Comparison of ENCODE assay signal across 21 cellular contexts in the genomic region with DNA sequence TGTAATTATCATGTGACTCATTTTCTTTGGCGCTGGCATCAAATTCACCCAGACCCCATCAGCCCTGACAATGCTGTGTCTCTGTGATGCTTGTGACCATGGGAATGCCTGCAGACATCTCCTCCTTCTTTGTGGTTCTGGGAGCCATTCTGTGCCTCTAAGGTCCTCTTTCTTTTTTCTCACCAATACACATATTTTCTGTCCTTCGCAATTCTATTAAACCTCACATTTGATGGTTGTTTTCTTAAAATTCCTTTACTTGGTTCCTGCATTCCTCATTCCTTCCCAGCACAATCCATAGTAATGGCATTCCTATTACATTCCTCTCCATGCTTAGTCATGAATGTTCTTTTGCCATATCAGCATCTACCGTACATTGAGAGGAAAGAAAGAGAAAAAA.
DNase-seq lines count a peak whose midpoint lies in the region; ATAC-seq, FAIRE-seq and TF ChIP-seq lines count a peak whose summit lies in the region.
"Had no signal": no experiment of that assay in that cellular context is flagged by ENCODE, and none has a peak within 500 bp of the region (broad histone marks: within the 10 kb centered on the region; RNA-seq: fewer than 3 reads in every experiment).

No MANE protein-coding gene starts in this region.

- H3K36me3 ChIP-seq in left lung = no peaks in the 10 kb centered on the region

- no peaks in the 10 kb centered on the region for H3K23me2 ChIP-seq in H9 (ENCODE audit: insufficient read length, low read depth, low read length, poor library complexity, severe bottlenecking)

- POLR2A ChIA-PET in WTC11 (lab: Charles Lee) = no interaction called here

- FAIRE-seq in urothelium cell line (lab: Jason Lieb, UNC) = no peak
- FAIRE-seq: G401.6, H1, K562 had no signal

- H2BK20ac ChIP-seq in H9 (ENCODE audit: low read depth, low read length, poor library complexity, severe bottlenecking) = no peak overlapping the region

- no peaks in the 10 kb centered on the region for H3K79me1 ChIP-seq in H9 (ENCODE audit: insufficient read depth, low read depth, low read length, poor library complexity, severe bottlenecking)

- H3K4me3 Mint-ChIP-seq in H9 (no peak overlapping the region), WTC11 (no peak overlapping the region)

- no peak overlapping the region for H3K27ac ChIP-seq in H9 (ENCODE audit: insufficient read length, low read depth, low read length)
- no peak overlapping the region for H3K27ac ChIP-seq in left lung
- H3K27ac ChIP-seq: C4-2B had no signal

- no peak overlapping the region for H3K14ac ChIP-seq in H9 (ENCODE audit: insufficient read depth, low read length)

- TF ChIP-seq CTCF in H9 (conservative IDR thresholded peaks at IDR 0.05) (no peak), WTC11 (IDR thresholded peaks at IDR 0.05) (no peak), left lung (IDR thresholded peaks at IDR 0.05) (no peak)

- H3K27me3 ChIP-seq in H9 (ENCODE audit: insufficient read depth, low read length) = no peaks in the 10 kb centered on the region
- H3K27me3 ChIP-seq in left lung = no peaks in the 10 kb centered on the region

- CTCF ChIA-PET in WTC11 (lab: Charles Lee) = no interaction called here

- H3K18ac ChIP-seq in H9 (ENCODE audit: insufficient read length, low read depth, low read length) = no peak overlapping the region

- no CpG with 5 or more reads among the region's 3 CpGs for WGBS in H9 (ENCODE audit: extremely low coverage, insufficient read length, low lambda C conversion rate)

- intact Hi-C loops in left lung (cut with DNase I) = no loop called here

- no peak overlapping the region for H4K91ac ChIP-seq in H9 (ENCODE audit: insufficient read length, low read depth, low read length)

- H3K9me3 ChIP-seq in H9 (ENCODE audit: control insufficient read depth, low read depth, low read length) (no peaks in the 10 kb centered on the region), left lung (no peaks in the 10 kb centered on the region)

- no peak overlapping the region for H3K4me3 ChIP-seq in left lung
- H3K4me3 ChIP-seq: K562 had no signal

- H2BK15ac ChIP-seq in H9 (ENCODE audit: low read depth, low read length) = no peak overlapping the region

- peaks cover 4 to 10% of the 10 kb centered on the region in 2 experiments for H3K9me3 Mint-ChIP-seq in H9
- peaks cover 26% of the 10 kb centered on the region for H3K9me3 Mint-ChIP-seq in WTC11

- H3K4me2 ChIP-seq in H9 (ENCODE audit: insufficient read depth, insufficient read length, low read length) = no peak overlapping the region

- H2AFZ ChIP-seq in H9 (ENCODE audit: low read length) = no peak overlapping the region

- DNase-seq in H9 (no peak), WTC11 (ENCODE audit: low spot score) (no peak), glomerular visceral epithelial cell (ENCODE audit: extremely low spot score) (peak; percentile 30), urothelium cell line (ENCODE audit: low spot score) (peak; percentile 16), midbrain (lab: John Stamatoyannopoulos, UW) (no peak), left lung (no peak), NCI-H187 (lab: John Stamatoyannopoulos, UW) (no peak)
- DNase-seq: ACHN, AML-193, DND-41, NCI-H1105 treated with DMSO at 0.1 percent for 48 hours, NCI-H1694, NCI-H510A, NCI-H748 treated with DMSO at 0.1 percent for 48 hours, OCI-M1, RPMI8226, SIG-M5 had no signal

- H4K8ac ChIP-seq in H9 (replicated peaks; ENCODE audit: insufficient read length, low read depth, low read length) = no peak overlapping the region

- no peaks in the 10 kb centered on the region for H3K4me1 ChIP-seq in H9 (ENCODE audit: insufficient read depth, low read length)
- H3K4me1 ChIP-seq in left lung = no peaks in the 10 kb centered on the region

- H3K4me1 Mint-ChIP-seq in H9 = peaks cover 4 to 6% of the 10 kb centered on the region in 2 experiments
- peaks cover 12% of the 10 kb centered on the region for H3K4me1 Mint-ChIP-seq in WTC11

- no peak overlapping the region for H2BK5ac ChIP-seq in H9 (ENCODE audit: insufficient read length, low read length)

- no peak overlapping the region for H3K9ac ChIP-seq in H9 (ENCODE audit: extremely low read depth, insufficient read length, low read length)

- no peaks in the 10 kb centered on the region for H3K79me2 ChIP-seq in H9 (ENCODE audit: insufficient read depth, low read length)

- peak overlapping the region; percentile 82 for H3T11ph ChIP-seq in H9 (ENCODE audit: low read length)

- peak; percentile 26; the same call in 1 of the 2 replicates for ATAC-seq in WTC11
- ATAC-seq in left lung = no peak
- ATAC-seq: K562 had no signal

- no peaks in the 10 kb centered on the region for H4K20me1 ChIP-seq in H9 (ENCODE audit: control insufficient read depth, insufficient read depth, insufficient read length)

- H2AK5ac ChIP-seq in H9 (ENCODE audit: insufficient read length, low read length) = no peak overlapping the region

- H3K27ac Mint-ChIP-seq in H9 (no peak overlapping the region), WTC11 (no peak overlapping the region)

- H3K27me3 Mint-ChIP-seq in H9 (ENCODE audit: low read depth) (peaks cover 3% of the 10 kb centered on the region; the same call in 1 of the 2 replicates), WTC11 (ENCODE audit: low read depth) (no peaks in the 10 kb centered on the region)

- H4K5ac ChIP-seq in H9 (ENCODE audit: insufficient read length, low read depth, low read length) = no peak overlapping the region

- no peak overlapping the region for H2BK12ac ChIP-seq in H9 (ENCODE audit: insufficient read length, low read depth, low read length)

- H2BK120ac ChIP-seq in H9 (ENCODE audit: low read depth, low read length, poor library complexity, severe bottlenecking) = no peak overlapping the region

- H3K23ac ChIP-seq in H9 (ENCODE audit: insufficient read length, low read depth, low read length) = no peak overlapping the region

- H3K4ac ChIP-seq in H9 (ENCODE audit: low read depth, low read length) = no peak overlapping the region

- H3K36me3 Mint-ChIP-seq in H9 (ENCODE audit: insufficient read depth in 1 of 3, low read depth in 3 of 3) (peaks cover 3 to 12% (median 5%) of the 10 kb centered on the region in 3 experiments; a peak in 6 of 7 replicates), WTC11 (peaks cover 13% of the 10 kb centered on the region)

- H3K56ac ChIP-seq in H9 (ENCODE audit: insufficient read length, low read depth, low read length) = no peak overlapping the region

TF ChIP-seq in WTC11, 78 proteins besides CTCF, POLR2A, EP300 and RAD21:
- TF ChIP-seq, protein P1, sequence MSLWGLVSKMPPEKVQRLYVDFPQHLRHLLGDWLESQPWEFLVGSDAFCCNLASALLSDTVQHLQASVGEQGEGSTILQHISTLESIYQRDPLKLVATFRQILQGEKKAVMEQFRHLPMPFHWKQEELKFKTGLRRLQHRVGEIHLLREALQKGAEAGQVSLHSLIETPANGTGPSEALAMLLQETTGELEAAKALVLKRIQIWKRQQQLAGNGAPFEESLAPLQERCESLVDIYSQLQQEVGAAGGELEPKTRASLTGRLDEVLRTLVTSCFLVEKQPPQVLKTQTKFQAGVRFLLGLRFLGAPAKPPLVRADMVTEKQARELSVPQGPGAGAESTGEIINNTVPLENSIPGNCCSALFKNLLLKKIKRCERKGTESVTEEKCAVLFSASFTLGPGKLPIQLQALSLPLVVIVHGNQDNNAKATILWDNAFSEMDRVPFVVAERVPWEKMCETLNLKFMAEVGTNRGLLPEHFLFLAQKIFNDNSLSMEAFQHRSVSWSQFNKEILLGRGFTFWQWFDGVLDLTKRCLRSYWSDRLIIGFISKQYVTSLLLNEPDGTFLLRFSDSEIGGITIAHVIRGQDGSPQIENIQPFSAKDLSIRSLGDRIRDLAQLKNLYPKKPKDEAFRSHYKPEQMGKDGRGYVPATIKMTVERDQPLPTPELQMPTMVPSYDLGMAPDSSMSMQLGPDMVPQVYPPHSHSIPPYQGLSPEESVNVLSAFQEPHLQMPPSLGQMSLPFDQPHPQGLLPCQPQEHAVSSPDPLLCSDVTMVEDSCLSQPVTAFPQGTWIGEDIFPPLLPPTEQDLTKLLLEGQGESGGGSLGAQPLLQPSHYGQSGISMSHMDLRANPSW (CRISPR knock-in tag; conservative IDR thresholded peaks at IDR 0.05; ENCODE audit: low read depth) = no peak
- no peak for TF ChIP-seq ZNF416 (CRISPR knock-in tag; IDR thresholded peaks at IDR 0.05)

Comparison
In these comparisons a context has a peak if more than half of its experiments do, and no peak if none do; other contexts are left out.
1. DNase-seq: peak in glomerular visceral epithelial cell (single experiment) and urothelium cell line (single experiment); none in H9 (single experiment), WTC11 (single experiment), midbrain (single experiment), left lung (0 of 2) and NCI-H187 (0 of 2).